Comparison of ENCODE assay signal across 16 cellular contexts in the genomic region with DNA sequence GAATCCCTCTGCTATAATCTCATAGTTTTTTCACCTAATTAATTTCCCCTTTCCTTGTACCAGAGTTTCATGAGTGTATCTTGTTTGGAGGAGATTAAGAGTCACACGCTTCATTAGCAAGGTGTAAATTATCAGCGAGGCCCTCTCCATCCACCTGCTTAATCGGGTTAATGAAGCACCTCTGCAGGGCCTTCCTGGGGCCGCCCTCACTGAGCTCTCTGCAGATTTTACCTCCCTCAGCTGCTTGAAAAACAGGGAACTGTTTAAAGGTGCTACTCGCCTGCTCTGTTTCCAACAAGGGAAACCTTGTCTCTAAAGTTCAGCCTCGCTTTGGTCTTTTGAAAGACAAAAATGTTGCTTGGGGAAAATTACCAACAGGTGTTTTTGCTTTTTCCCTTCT. TPM values are rescaled to one million over a fixed set of nuclear protein-coding genes. Genes with fewer than 3 reads are reported as not detected.
A peak's percentile ranks its signal among the peaks of the same experiment; 100 is the strongest.
DNase-seq lines count a peak whose midpoint lies in the region; ATAC-seq and TF ChIP-seq lines count a peak whose summit lies in the region.
"Had no signal": no experiment of that assay in that cellular context is flagged by ENCODE, and none has a peak within 500 bp of the region (broad histone marks: within the 10 kb centered on the region; RNA-seq: fewer than 3 reads in every experiment).

No MANE protein-coding gene starts in this region.

- H4K20me1 ChIP-seq in neural progenitor cell (ENCODE audit: low read depth): no peaks in the 10 kb centered on the region

- DNase-seq in NCI-H748 (lab: John Stamatoyannopoulos, UW; ENCODE audit: unreplicated experiment) (peak; percentile 42), NCI-H748 treated with DMSO at 0.1 percent for 48 hours (lab: John Stamatoyannopoulos, UW) (no peak), NCI-H524 (lab: John Stamatoyannopoulos, UW) (peak; percentile 83 to 96), WERI-Rb-1 (peak; percentile 84), neural progenitor cell (ENCODE audit: low spot score) (peak; percentile 35), GM10248 (ENCODE audit: extremely low spot score) (no peak)
- DNase-seq in activated CD4-positive, CD25-positive, alpha-beta regulatory T cell (lab: John Stamatoyannopoulos, UW): no peak
- DNase-seq: CD8-positive, alpha-beta T cell; COR-L47; DND-41; GDM1 had no signal

- ATAC-seq in GM21381 (IDR thresholded peaks at IDR 0.05; ENCODE audit: unreplicated experiment): no peak
- ATAC-seq: CD8-positive, alpha-beta T cell; HCT116 had no signal

- TF ChIP-seq CTCF in WERI-Rb-1 (IDR thresholded peaks at IDR 0.05; ENCODE audit: low read depth, low read length) (no peak), neural progenitor cell (IDR thresholded peaks at IDR 0.05) (no peak), GM10248 (IDR thresholded peaks at IDR 0.05; ENCODE audit: control extremely low read depth, extremely low read depth, low read depth, missing control alignments) (no peak)

- POLR2A ChIA-PET in GM10248 (lab: Yijun Ruan, JAX): no interaction called here

- peaks cover 6% of the 10 kb centered on the region for H3K4me1 Mint-ChIP-seq in neural progenitor cell
- H3K4me1 Mint-ChIP-seq: CD14-positive monocyte had no signal

- H3K4me2 ChIP-seq in neural progenitor cell: peak overlapping the region; percentile 15

- no peaks in the 10 kb centered on the region for H3K79me2 ChIP-seq in neural progenitor cell (ENCODE audit: low read depth)

- peaks cover 18% of the 10 kb centered on the region for H3K4me1 ChIP-seq in neural progenitor cell

- H3K36me3 ChIP-seq in WERI-Rb-1 (no peaks in the 10 kb centered on the region), neural progenitor cell (no peaks in the 10 kb centered on the region)

- H3K27ac Mint-ChIP-seq in neural progenitor cell: no peak overlapping the region
- H3K27ac Mint-ChIP-seq: CD14-positive monocyte; CD8-positive, alpha-beta T cell had no signal

- CTCF ChIA-PET in GM10248 (lab: Yijun Ruan, JAX): interaction anchor here (1.0 to 1.4 kb wide), 2 partner anchors 10 to 12 kb away, joined by 3 to 5 read pairs; no protein-coding TSS in a partner anchor

- no peak overlapping the region for H3K9ac ChIP-seq in neural progenitor cell

- peak overlapping the region; percentile 5 for H2AFZ ChIP-seq in neural progenitor cell (replicated peaks)

- H3K27me3 Mint-ChIP-seq in neural progenitor cell (ENCODE audit: insufficient read depth, low read depth): peaks cover 12% of the 10 kb centered on the region

- H3K9me3 ChIP-seq in WERI-Rb-1 (ENCODE audit: severe bottlenecking) (no peaks in the 10 kb centered on the region), neural progenitor cell (ENCODE audit: low read depth) (no peaks in the 10 kb centered on the region)

- peak overlapping the region; percentile 84 for H3K27ac ChIP-seq in WERI-Rb-1
- H3K27ac ChIP-seq in neural progenitor cell: no peak overlapping the region
- H3K27ac ChIP-seq: 22Rv1, HL-60 had no signal

- no peaks in the 10 kb centered on the region for H3F3A ChIP-seq in neural progenitor cell (ENCODE audit: low read depth)

- H3K4me3 ChIP-seq in WERI-Rb-1 (ENCODE audit: low read depth, low read length) (no peak overlapping the region), neural progenitor cell (no peak overlapping the region)

- no peaks in the 10 kb centered on the region for H3K36me3 Mint-ChIP-seq in neural progenitor cell
- H3K36me3 Mint-ChIP-seq: CD14-positive monocyte; CD8-positive, alpha-beta T cell had no signal

- H3K9me3 Mint-ChIP-seq in neural progenitor cell: no peaks in the 10 kb centered on the region
- H3K9me3 Mint-ChIP-seq: CD8-positive, alpha-beta T cell had no signal

- H3K4me3 Mint-ChIP-seq in neural progenitor cell: no peak overlapping the region
- H3K4me3 Mint-ChIP-seq: CD14-positive monocyte; CD8-positive, alpha-beta T cell had no signal

- H3K27me3 ChIP-seq in WERI-Rb-1 (ENCODE audit: insufficient read depth, low read depth, severe bottlenecking) (no peaks in the 10 kb centered on the region), neural progenitor cell (no peaks in the 10 kb centered on the region)

RNA-seq across cellular contexts. Expression of gene OTX2, which starts 35.8 kb away (rescaled TPM):
- total RNA-seq in neural progenitor cell (ENCODE audit: low replicate concordance): 453 and 513 TPM in 2 replicates
- total RNA-seq: CD8-positive, alpha-beta T cell had no signal

Comparison
In these comparisons a context has a peak if more than half of its experiments do, and no peak if none do; other contexts are left out.
1. DNase-seq: peak in NCI-H748 (single experiment), NCI-H524 (2 of 2), WERI-Rb-1 (single experiment) and neural progenitor cell (single experiment); none in NCI-H748 treated with DMSO at 0.1 percent for 48 hours (single experiment), GM10248 (single experiment) and activated CD4-positive, CD25-positive, alpha-beta regulatory T cell (0 of 4).